8 cellular contexts compared by ENCODE assay signal in genomic region chr6:26295691-26296555, GRCh38.
DNase-seq lines count a peak whose midpoint lies in the region; ATAC-seq and TF ChIP-seq lines count a peak whose summit lies in the region.

No MANE protein-coding gene starts in this region.

- CTCF ChIA-PET in HEK293 (lab: Yijun Ruan, JAX), result interaction anchor here (0.6 to 0.7 kb wide), 2 partner anchors 73 to 233 kb away, joined by 3 to 4 read pairs; no protein-coding TSS in a partner anchor

- H3K4me3 ChIP-seq in HEK293 (ENCODE audit: low read depth, low read length) (no peak overlapping the region), foreskin fibroblast (ENCODE audit: low read depth in 1 of 2, low read length in 2 of 2) (no peak overlapping the region)

- ATAC-seq in GM21717 (IDR thresholded peaks at IDR 0.05; ENCODE audit: unreplicated experiment) (no peak), GM18520 (IDR thresholded peaks at IDR 0.05; ENCODE audit: unreplicated experiment) (no peak), HG03457 (IDR thresholded peaks at IDR 0.05; ENCODE audit: unreplicated experiment) (no peak)

- TF ChIP-seq CTCF in 22Rv1 (IDR thresholded peaks at IDR 0.05), result no peak
- TF ChIP-seq CTCF in HEK293 (tag by site-specific recombination; IDR thresholded peaks at IDR 0.05), result no peak
- no peak for TF ChIP-seq CTCF in foreskin fibroblast (IDR thresholded peaks at IDR 0.05; ENCODE audit: low read depth, low read length)

- H3K4me1 ChIP-seq in HEK293 (ENCODE audit: control insufficient read depth, insufficient read depth, low read length), result no peaks in the 10 kb centered on the region

- H3K27ac ChIP-seq in 22Rv1 (peak overlapping the region; percentile 57), HEK293 (ENCODE audit: extremely low read depth, low read depth, low read length) (no peak overlapping the region)

- H3K36me3 ChIP-seq in HEK293 (ENCODE audit: control insufficient read depth in 2 of 2, insufficient read depth in 1 of 2, low read length in 2 of 2), result no peaks in the 10 kb centered on the region

- POLR2A ChIA-PET in HEK293 (lab: Yijun Ruan, JAX), result interaction anchor here (0.6 kb wide), 1 partner anchor 110 kb away, joined by 3 read pairs; no protein-coding TSS in a partner anchor

- no peaks in the 10 kb centered on the region for H3K9me3 ChIP-seq in HEK293 (ENCODE audit: control insufficient read depth, insufficient read depth, low read depth, low read length)

- DNase-seq in SW 1271 (lab: John Stamatoyannopoulos, UW), result peak; percentile 21 to 48
- DNase-seq in foreskin fibroblast, result peak; percentile 88 to 91
- no peak for DNase-seq in SK-N-DZ (ENCODE audit: low spot score)

TF ChIP-seq in HEK293, 187 proteins besides CTCF, POLR2A, EP300 and RAD21:
- TF ChIP-seq ZNF600 (tag by site-specific recombination; IDR thresholded peaks at IDR 0.05) (no peak), INSM2 (tag by site-specific recombination; IDR thresholded peaks at IDR 0.05) (0 out of 2 replicates have a peak, but pooled peaks have one; percentile 33), ZFP37 (tag by site-specific recombination; IDR thresholded peaks at IDR 0.05) (0 out of 2 replicates have a peak, but pooled peaks have one; percentile 46), ZNF366 (tag by site-specific recombination; conservative IDR thresholded peaks at IDR 0.05) (peak; percentile 47; the same call in 1 of the 2 replicates), SCRT2 (tag by site-specific recombination; IDR thresholded peaks at IDR 0.05) (peak; percentile 7; the same call in 1 of the 2 replicates), ZNF792 (tag by site-specific recombination; IDR thresholded peaks at IDR 0.05) (0 out of 2 replicates have a peak, but pooled peaks have one; percentile 14), ZEB2 (tag by site-specific recombination; IDR thresholded peaks at IDR 0.05) (0 out of 2 replicates have a peak, but pooled peaks have one; percentile 41), KLF16 (tag by site-specific recombination; IDR thresholded peaks at IDR 0.05) (no peak), PRDM1 (tag by site-specific recombination; IDR thresholded peaks at IDR 0.05) (0 out of 2 replicates have a peak, but pooled peaks have one; percentile 26), MYNN (tag by site-specific recombination; IDR thresholded peaks at IDR 0.05; ENCODE audit: borderline replicate concordance) (no peak), ZNF610 (tag by site-specific recombination; IDR thresholded peaks at IDR 0.05; ENCODE audit: borderline replicate concordance) (no peak)
TF ChIP-seq in HEK293: peak in this region for 7.
